In genomic region chr10:124717358-124717757, GRCh38 we compare ENCODE assay signal across 10 cellular contexts. TPM values are rescaled to one million over a fixed set of nuclear protein-coding genes. Genes with fewer than 3 reads are reported as not detected.
DNase-seq lines count a peak whose midpoint lies in the region; ATAC-seq and TF ChIP-seq lines count a peak whose summit lies in the region.
"Had no signal": no experiment of that assay in that cellular context is flagged by ENCODE, and none has a peak within 500 bp of the region (broad histone marks: within the 10 kb centered on the region; RNA-seq: fewer than 3 reads in every experiment).

No MANE protein-coding gene starts in this region.

- H2AFZ ChIP-seq in OCI-LY1 (ENCODE audit: low read length): no peak overlapping the region

- CTCF ChIA-PET in CD8-positive, alpha-beta T cell (lab: Charles Lee): interaction anchor here (0.9 to 12.8 kb wide), 13 partner anchors 9 to 172 kb away, joined by 3 to 161 read pairs (median 21); no protein-coding TSS in a partner anchor

- H3K9me3 Mint-ChIP-seq in CD8-positive, alpha-beta T cell: no peaks in the 10 kb centered on the region
- no peaks in the 10 kb centered on the region for H3K9me3 Mint-ChIP-seq in dendritic cell treated with granulocyte-macrophage colony-stimulating factor and Interleukin-4, amounts not matched to agents 40 ng/mL and 50 ng/mL, for 4 days

- H3K4me1 Mint-ChIP-seq in CD8-positive, alpha-beta T cell (ENCODE audit: low read depth): peaks cover 91% of the 10 kb centered on the region
- peaks cover 91% of the 10 kb centered on the region for H3K4me1 Mint-ChIP-seq in dendritic cell treated with granulocyte-macrophage colony-stimulating factor and Interleukin-4, amounts not matched to agents 40 ng/mL and 50 ng/mL, for 4 days (ENCODE audit: low read depth)

- H3K27ac ChIP-seq in CD8-positive, alpha-beta T cell (ENCODE audit: low read depth, low read length): peak overlapping the region; percentile 36
- H3K27ac ChIP-seq in OCI-LY1 (ENCODE audit: low read depth, low read length, poor library complexity, severe bottlenecking): peak overlapping the region; percentile 77
- peak overlapping the region in 13 of 21 experiments; percentile 10 to 92 (median 60) for H3K27ac ChIP-seq in skin epidermis

- 0 out of 2 replicates have a peak, but pooled peaks cover 4% of the 10 kb centered on the region for H3F3A ChIP-seq in OCI-LY1 (ENCODE audit: insufficient read depth, low read length)

- no peak for TF ChIP-seq CTCF in CD8-positive, alpha-beta T cell (IDR thresholded peaks at IDR 0.05)
- TF ChIP-seq CTCF in OCI-LY1 (IDR thresholded peaks at IDR 0.05; ENCODE audit: low read length): no peak

- peaks cover 59% of the 10 kb centered on the region for H3K79me2 ChIP-seq in OCI-LY1 (ENCODE audit: insufficient read depth, low read length)

- ATAC-seq in CD8-positive, alpha-beta T cell: no peak
- ATAC-seq in HG03378 (IDR thresholded peaks at IDR 0.05; ENCODE audit: unreplicated experiment) (no peak), GM18498 (IDR thresholded peaks at IDR 0.05; ENCODE audit: unreplicated experiment) (no peak)
- ATAC-seq: Panc1 had no signal

- no peaks in the 10 kb centered on the region for H3K27me3 ChIP-seq in CD8-positive, alpha-beta T cell (ENCODE audit: insufficient read depth, low read length)
- no peaks in the 10 kb centered on the region for H3K27me3 ChIP-seq in OCI-LY1 (ENCODE audit: insufficient read depth, low read length)

- H3K9ac ChIP-seq in OCI-LY1 (ENCODE audit: low read length): no peak overlapping the region

- peak overlapping the region; percentile 51 for H3K4me3 Mint-ChIP-seq in CD8-positive, alpha-beta T cell
- H3K4me3 Mint-ChIP-seq in dendritic cell treated with granulocyte-macrophage colony-stimulating factor and Interleukin-4, amounts not matched to agents 40 ng/mL and 50 ng/mL, for 4 days: no peak overlapping the region

- intact Hi-C loops in CD8-positive, alpha-beta T cell (cut with DNase I, micrococcal nuclease): no loop called here
- intact Hi-C loops in dendritic cell treated with granulocyte-macrophage colony-stimulating factor and Interleukin-4, amounts not matched to agents 40 ng/mL and 50 ng/mL, for 4 days (cut with micrococcal nuclease): no loop called here

- POLR2A ChIA-PET in CD8-positive, alpha-beta T cell (lab: Charles Lee): interaction anchor here (1.2 to 5.0 kb wide), 12 partner anchors 11 to 90 kb away, joined by 4 to 67 read pairs (median 14); partner anchors contain the start of gene FAM53B

- DNase-seq in CD8-positive, alpha-beta T cell: peak in 1 of 7 experiments; percentile 8
- no peak for DNase-seq in COLO829 (ENCODE audit: low spot score)
- DNase-seq: mesendoderm, NCI-H226 had no signal

- peaks cover 7% of the 10 kb centered on the region for H3K36me3 Mint-ChIP-seq in CD8-positive, alpha-beta T cell
- H3K36me3 Mint-ChIP-seq in dendritic cell treated with granulocyte-macrophage colony-stimulating factor and Interleukin-4, amounts not matched to agents 40 ng/mL and 50 ng/mL, for 4 days (ENCODE audit: low read depth): peaks cover 23% of the 10 kb centered on the region

- H3K27ac Mint-ChIP-seq in CD8-positive, alpha-beta T cell: peak overlapping the region; percentile 99
- peak overlapping the region; percentile 86 for H3K27ac Mint-ChIP-seq in dendritic cell treated with granulocyte-macrophage colony-stimulating factor and Interleukin-4, amounts not matched to agents 40 ng/mL and 50 ng/mL, for 4 days

- no peak overlapping the region for H3K4me2 ChIP-seq in OCI-LY1 (ENCODE audit: low read length)

- H4K20me1 ChIP-seq in OCI-LY1 (ENCODE audit: insufficient read depth, low read length): no peaks in the 10 kb centered on the region

- no peaks in the 10 kb centered on the region for H3K9me2 ChIP-seq in OCI-LY1 (ENCODE audit: low read depth, low read length)

- no peaks in the 10 kb centered on the region for H3K36me3 ChIP-seq in CD8-positive, alpha-beta T cell (ENCODE audit: insufficient read depth, low read length)
- peaks cover 30% of the 10 kb centered on the region for H3K36me3 ChIP-seq in OCI-LY1 (ENCODE audit: insufficient read depth, low read length)

- H3K4me1 ChIP-seq in CD8-positive, alpha-beta T cell (ENCODE audit: insufficient read depth, low read length): peaks cover 86% of the 10 kb centered on the region
- peaks cover 79% of the 10 kb centered on the region for H3K4me1 ChIP-seq in OCI-LY1 (ENCODE audit: insufficient read depth, low read length, severe bottlenecking)

- peak overlapping the region; percentile 21 for H3K4me3 ChIP-seq in CD8-positive, alpha-beta T cell (ENCODE audit: low read depth, low read length)
- H3K4me3 ChIP-seq in OCI-LY1 (ENCODE audit: low read depth, low read length, poor library complexity, severe bottlenecking): no peak overlapping the region
- H3K4me3 ChIP-seq in skin epidermis: no peak overlapping the region

- H3K27me3 Mint-ChIP-seq in CD8-positive, alpha-beta T cell (ENCODE audit: low read depth): no peaks in the 10 kb centered on the region
- no peaks in the 10 kb centered on the region for H3K27me3 Mint-ChIP-seq in dendritic cell treated with granulocyte-macrophage colony-stimulating factor and Interleukin-4, amounts not matched to agents 40 ng/mL and 50 ng/mL, for 4 days

- no peaks in the 10 kb centered on the region for H3K9me3 ChIP-seq in CD8-positive, alpha-beta T cell (ENCODE audit: low read length)
- H3K9me3 ChIP-seq in OCI-LY1 (ENCODE audit: low read length): no peaks in the 10 kb centered on the region

RNA-seq across cellular contexts. Expression of gene FAM53B, which starts 26.8 kb away (rescaled TPM):
- 10 to 100 TPM; 51.9 to 57.1 TPM for total RNA-seq in CD8-positive, alpha-beta T cell
